8 cellular contexts compared by ENCODE assay signal in the genomic region with DNA sequence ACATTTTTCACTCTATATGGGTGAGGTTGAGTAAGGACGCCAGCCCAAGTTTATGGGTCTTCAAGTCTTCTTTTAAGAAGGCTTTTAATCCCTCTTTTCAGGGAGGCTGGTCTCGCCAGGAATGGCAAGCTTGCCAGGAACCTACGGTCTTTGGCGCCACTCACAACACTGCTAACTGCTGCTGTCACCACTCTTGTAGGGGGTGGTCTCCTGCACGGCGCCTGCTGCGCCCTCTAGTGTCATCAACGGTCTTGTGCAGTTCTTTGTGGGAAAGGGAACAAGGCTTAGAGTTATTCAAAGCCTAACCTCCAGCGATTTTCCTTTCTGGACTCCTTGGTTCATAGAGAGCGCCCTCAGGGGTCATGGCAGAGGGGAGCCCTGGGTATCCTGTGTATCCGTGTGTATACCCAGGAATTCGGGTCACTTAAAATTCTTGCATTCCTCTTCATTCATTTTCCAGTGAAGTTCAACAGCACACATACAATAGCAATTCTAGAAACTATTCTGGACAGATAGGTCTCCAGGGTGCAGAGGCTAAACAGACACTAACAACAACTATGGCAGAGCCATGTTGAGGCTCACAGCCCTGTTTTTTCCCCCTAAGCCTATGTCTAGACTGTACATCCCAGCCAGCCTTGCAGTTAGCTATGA.
DNase-seq lines count a peak whose midpoint lies in the region; ATAC-seq and TF ChIP-seq lines count a peak whose summit lies in the region.

No MANE protein-coding gene starts in this region.

- peaks cover 2% of the 10 kb centered on the region for H3K9me3 ChIP-seq in right cardiac atrium (ENCODE audit: control insufficient read depth, low read length)
- H3K9me3 ChIP-seq in stomach = peaks cover 6 to 13% (median 13%) of the 10 kb centered on the region in 4 donors

- H3K27me3 ChIP-seq in right cardiac atrium (ENCODE audit: control insufficient read depth, insufficient read depth) = no peaks in the 10 kb centered on the region
- H3K27me3 ChIP-seq in stomach = no peaks in the 10 kb centered on the region

- WGBS in right cardiac atrium = 9% methylated on average over 12 of the region's 12 CpGs
- WGBS in stomach, 5 donors = 14 to 19% (median 16%) methylated on average over 12 of the region's 12 CpGs

- TF ChIP-seq CTCF in GM13977 (IDR thresholded peaks at IDR 0.05; ENCODE audit: extremely low read depth, insufficient read depth, missing control alignments) (peak; percentile 85), WTC11 (IDR thresholded peaks at IDR 0.05) (peak; percentile 83), stomach (IDR thresholded peaks at IDR 0.05) (peak in 5 of 7 experiments; percentile 28 to 39 (median 36))

- H3K4me3 ChIP-seq in right cardiac atrium (ENCODE audit: low read length) (no peak overlapping the region), stomach (no peak overlapping the region)

- H3K36me3 Mint-ChIP-seq in WTC11 = peaks cover 17% of the 10 kb centered on the region

- H3K27ac ChIP-seq in right cardiac atrium (ENCODE audit: low read length) (no peak overlapping the region), stomach (no peak overlapping the region)

- POLR2A ChIA-PET in WTC11 (lab: Charles Lee) = no interaction called here

- H3K27ac Mint-ChIP-seq in WTC11 = no peak overlapping the region

- H3K4me3 Mint-ChIP-seq in WTC11 = no peak overlapping the region

- peaks cover 26% of the 10 kb centered on the region for H3K4me1 Mint-ChIP-seq in WTC11

- H3K9me3 Mint-ChIP-seq in WTC11 = peaks cover 15% of the 10 kb centered on the region

- DNase-seq in Ammon's horn (ENCODE audit: low spot score) (peak; percentile 62), GM13977 (ENCODE audit: low spot score) (peak; percentile 58), NCI-H146 (lab: John Stamatoyannopoulos, UW) (peak; percentile 63), WTC11 (ENCODE audit: low spot score) (peak; percentile 86), right cardiac atrium (peak; percentile 40 to 65 (median 57)), stomach (peak; percentile 59), T-helper 9 cell (no peak)

- intact Hi-C loops in right cardiac atrium (cut with DNase I) (no loop called here), stomach (cut with DNase I; ENCODE audit: low total_unique reads) (no loop called here)

- CTCF ChIA-PET in WTC11 (lab: Charles Lee) = interaction anchor here (0.6 to 1.6 kb wide), 10 partner anchors 12 to 1169 kb away, joined by 3 to 13 read pairs (median 4); no protein-coding TSS in a partner anchor

- ATAC-seq in HG02678 (IDR thresholded peaks at IDR 0.05; ENCODE audit: unreplicated experiment) (peak; percentile 93), WTC11 (peak; percentile 100), right cardiac atrium (peak; percentile 51 to 70)

- no peak for TF ChIP-seq POLR2A in stomach (IDR thresholded peaks at IDR 0.05)

- TF ChIP-seq EP300 in stomach (IDR thresholded peaks at IDR 0.05) = no peak

- in situ Hi-C loops in GM13977 (cut with MboI; ENCODE audit: low pct_unique_long_range_greater_than_20kb, low sequenced_read_pairs, unreplicated experiment) = no loop called here

- no peaks in the 10 kb centered on the region for H3K27me3 Mint-ChIP-seq in WTC11 (ENCODE audit: low read depth)

- H3K4me1 ChIP-seq in right cardiac atrium (ENCODE audit: control insufficient read depth, insufficient read depth, low read length) (no peaks in the 10 kb centered on the region), stomach (no peaks in the 10 kb centered on the region)

- H3K36me3 ChIP-seq in stomach = no peaks in the 10 kb centered on the region

TF ChIP-seq in WTC11, 78 proteins besides CTCF, POLR2A, EP300 and RAD21:
- no peak for TF ChIP-seq ZNF396 (CRISPR knock-in tag; IDR thresholded peaks at IDR 0.05; ENCODE audit: borderline replicate concordance)
- no peak for TF ChIP-seq SOX15 (CRISPR knock-in tag; IDR thresholded peaks at IDR 0.05)
- TF ChIP-seq, protein P1, sequence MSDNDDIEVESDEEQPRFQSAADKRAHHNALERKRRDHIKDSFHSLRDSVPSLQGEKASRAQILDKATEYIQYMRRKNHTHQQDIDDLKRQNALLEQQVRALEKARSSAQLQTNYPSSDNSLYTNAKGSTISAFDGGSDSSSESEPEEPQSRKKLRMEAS (CRISPR knock-in tag; IDR thresholded peaks at IDR 0.05) = no peak
- 0 out of 2 replicates have a peak, but pooled peaks have one; percentile 47 for TF ChIP-seq FOXK1 (CRISPR knock-in tag; IDR thresholded peaks at IDR 0.05)
- no peak for TF ChIP-seq JAZF1 (CRISPR knock-in tag; IDR thresholded peaks at IDR 0.05)
- TF ChIP-seq ZNF423 (CRISPR knock-in tag; IDR thresholded peaks at IDR 0.05) = no peak
- 0 out of 2 replicates have a peak, but pooled peaks have one; percentile 63 for TF ChIP-seq NR3C1 (CRISPR knock-in tag; conservative IDR thresholded peaks at IDR 0.05; ENCODE audit: low read depth)
- TF ChIP-seq, protein P2, sequence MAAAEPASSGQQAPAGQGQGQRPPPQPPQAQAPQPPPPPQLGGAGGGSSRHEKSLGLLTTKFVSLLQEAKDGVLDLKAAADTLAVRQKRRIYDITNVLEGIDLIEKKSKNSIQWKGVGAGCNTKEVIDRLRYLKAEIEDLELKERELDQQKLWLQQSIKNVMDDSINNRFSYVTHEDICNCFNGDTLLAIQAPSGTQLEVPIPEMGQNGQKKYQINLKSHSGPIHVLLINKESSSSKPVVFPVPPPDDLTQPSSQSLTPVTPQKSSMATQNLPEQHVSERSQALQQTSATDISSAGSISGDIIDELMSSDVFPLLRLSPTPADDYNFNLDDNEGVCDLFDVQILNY (CRISPR knock-in tag; IDR thresholded peaks at IDR 0.05) = no peak
- TF ChIP-seq ZNF138 (CRISPR knock-in tag; conservative IDR thresholded peaks at IDR 0.05) = no peak
- TF ChIP-seq, protein P3, sequence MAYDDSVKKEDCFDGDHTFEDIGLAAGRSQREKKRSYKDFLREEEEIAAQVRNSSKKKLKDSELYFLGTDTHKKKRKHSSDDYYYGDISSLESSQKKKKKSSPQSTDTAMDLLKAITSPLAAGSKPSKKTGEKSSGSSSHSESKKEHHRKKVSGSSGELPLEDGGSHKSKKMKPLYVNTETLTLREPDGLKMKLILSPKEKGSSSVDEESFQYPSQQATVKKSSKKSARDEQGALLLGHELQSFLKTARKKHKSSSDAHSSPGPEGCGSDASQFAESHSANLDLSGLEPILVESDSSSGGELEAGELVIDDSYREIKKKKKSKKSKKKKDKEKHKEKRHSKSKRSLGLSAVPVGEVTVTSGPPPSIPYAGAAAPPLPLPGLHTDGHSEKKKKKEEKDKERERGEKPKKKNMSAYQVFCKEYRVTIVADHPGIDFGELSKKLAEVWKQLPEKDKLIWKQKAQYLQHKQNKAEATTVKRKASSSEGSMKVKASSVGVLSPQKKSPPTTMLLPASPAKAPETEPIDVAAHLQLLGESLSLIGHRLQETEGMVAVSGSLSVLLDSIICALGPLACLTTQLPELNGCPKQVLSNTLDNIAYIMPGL (CRISPR knock-in tag; IDR thresholded peaks at IDR 0.05) = peak; percentile 35; the same call in 1 of the 2 replicates
- TF ChIP-seq, protein P4, sequence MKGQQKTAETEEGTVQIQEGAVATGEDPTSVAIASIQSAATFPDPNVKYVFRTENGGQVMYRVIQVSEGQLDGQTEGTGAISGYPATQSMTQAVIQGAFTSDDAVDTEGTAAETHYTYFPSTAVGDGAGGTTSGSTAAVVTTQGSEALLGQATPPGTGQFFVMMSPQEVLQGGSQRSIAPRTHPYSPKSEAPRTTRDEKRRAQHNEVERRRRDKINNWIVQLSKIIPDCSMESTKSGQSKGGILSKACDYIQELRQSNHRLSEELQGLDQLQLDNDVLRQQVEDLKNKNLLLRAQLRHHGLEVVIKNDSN (CRISPR knock-in tag; IDR thresholded peaks at IDR 0.05) = no peak
- TF ChIP-seq, protein P5, sequence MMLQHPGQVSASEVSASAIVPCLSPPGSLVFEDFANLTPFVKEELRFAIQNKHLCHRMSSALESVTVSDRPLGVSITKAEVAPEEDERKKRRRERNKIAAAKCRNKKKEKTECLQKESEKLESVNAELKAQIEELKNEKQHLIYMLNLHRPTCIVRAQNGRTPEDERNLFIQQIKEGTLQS (CRISPR knock-in tag; conservative IDR thresholded peaks at IDR 0.05) = no peak
- 0 out of 2 replicates have a peak, but pooled peaks have one; percentile 54 for TF ChIP-seq ZBTB21 (CRISPR knock-in tag; IDR thresholded peaks at IDR 0.05; ENCODE audit: borderline replicate concordance)
- peak; percentile 64 for TF ChIP-seq SP1 (CRISPR knock-in tag; conservative IDR thresholded peaks at IDR 0.05)
- TF ChIP-seq SMAD3 (CRISPR knock-in tag; IDR thresholded peaks at IDR 0.05; ENCODE audit: borderline replicate concordance) = no peak
